ENCODE assay signal across 19 cellular contexts in genomic region chr2:192247456-192247855, GRCh38. TPM values are rescaled to one million over a fixed set of nuclear protein-coding genes. Genes with fewer than 3 reads are reported as not detected.
DNase-seq lines count a peak whose midpoint lies in the region; ATAC-seq and TF ChIP-seq lines count a peak whose summit lies in the region.
"Had no signal": no experiment of that assay in that cellular context is flagged by ENCODE, and none has a peak within 500 bp of the region (broad histone marks: within the 10 kb centered on the region; RNA-seq: fewer than 3 reads in every experiment).

No MANE protein-coding gene starts in this region.

- no peak overlapping the region for H3K27ac ChIP-seq in adrenal gland
- H3K27ac ChIP-seq: C4-2B, GM23248 had no signal

- TF ChIP-seq CTCF in fibroblast of mammary gland (conservative IDR thresholded peaks at IDR 0.05; ENCODE audit: control insufficient read depth, insufficient read depth, low read depth, low read length) (no peak), adrenal gland (IDR thresholded peaks at IDR 0.05) (no peak), endothelial cell (IDR thresholded peaks at IDR 0.05; ENCODE audit: unreplicated experiment) (no peak)

- H3K4me1 ChIP-seq in adrenal gland (replicated peaks in 1 of 2) = no peaks in the 10 kb centered on the region
- H3K4me1 ChIP-seq: Caco-2, HAP-1 had no signal

- H3K27me3 ChIP-seq in adrenal gland = no peaks in the 10 kb centered on the region

- H3K36me3 ChIP-seq in adrenal gland (replicated peaks in 1 of 2) = no peaks in the 10 kb centered on the region
- H3K36me3 ChIP-seq: HAP-1 had no signal

- H3K27me3 Mint-ChIP-seq in endothelial cell (ENCODE audit: unreplicated experiment) = no peaks in the 10 kb centered on the region
- H3K27me3 Mint-ChIP-seq: CD4-positive, alpha-beta T cell; IgD-negative memory B cell had no signal

- H3K9me3 ChIP-seq in adrenal gland (replicated peaks in 1 of 3) = no peaks in the 10 kb centered on the region
- H3K9me3 ChIP-seq: Caco-2, HAP-1 had no signal

- DNase-seq in ELR (ENCODE audit: low read depth) (peak; percentile 75), M059J (ENCODE audit: low read depth) (peak; percentile 9), fibroblast of mammary gland (ENCODE audit: low read depth) (peak; percentile 58), iris pigment epithelial cell (ENCODE audit: low read depth) (peak; percentile 63), left cardiac atrium (no peak), adrenal gland (no peak), endothelial cell (ENCODE audit: low spot score) (no peak)
- DNase-seq: ACHN; AML-193; Caco-2; CD4-positive, alpha-beta T cell; GM23248; KBM-7 had no signal

- H3K4me3 Mint-ChIP-seq in endothelial cell (ENCODE audit: unreplicated experiment) = no peak overlapping the region
- H3K4me3 Mint-ChIP-seq: CD4-positive, alpha-beta T cell; IgD-negative memory B cell had no signal

- no peak overlapping the region for H3K27ac Mint-ChIP-seq in endothelial cell (ENCODE audit: unreplicated experiment)
- H3K27ac Mint-ChIP-seq: CD4-positive, alpha-beta T cell; IgD-negative memory B cell had no signal

- H3K4me1 Mint-ChIP-seq in endothelial cell (ENCODE audit: unreplicated experiment) = no peaks in the 10 kb centered on the region
- H3K4me1 Mint-ChIP-seq: IgD-negative memory B cell had no signal

- no peaks in the 10 kb centered on the region for H3K36me3 Mint-ChIP-seq in endothelial cell (ENCODE audit: low read depth, unreplicated experiment)
- H3K36me3 Mint-ChIP-seq: IgD-negative memory B cell had no signal

- no peak for TF ChIP-seq POLR2A in adrenal gland (IDR thresholded peaks at IDR 0.05)

- no peak for ATAC-seq in left cardiac atrium
- ATAC-seq in HG03342 (IDR thresholded peaks at IDR 0.05; ENCODE audit: unreplicated experiment) = no peak
- ATAC-seq: GM12878 had no signal

- intact Hi-C loops in left cardiac atrium (cut with DNase I) (no loop called here), adrenal gland (cut with DNase I) (no loop called here)

- no peaks in the 10 kb centered on the region for H3K9me3 Mint-ChIP-seq in endothelial cell (ENCODE audit: unreplicated experiment)
- H3K9me3 Mint-ChIP-seq: CD4-positive, alpha-beta T cell had no signal

- no peak overlapping the region for H3K4me3 ChIP-seq in fibroblast of mammary gland (ENCODE audit: control insufficient read depth, low read depth, low read length)
- no peak overlapping the region for H3K4me3 ChIP-seq in adrenal gland
- H3K4me3 ChIP-seq: GM12878, GM23248, HAP-1 had no signal

- WGBS in adrenal gland, 4 donors = 82 to 88% (median 87%) methylated on average over 3 of the region's 3 CpGs

RNA-seq across cellular contexts. Expression of gene TMEFF2, which starts 52.7 kb away (rescaled TPM):
- 0.12 and 0.34 TPM in 2 replicates for total RNA-seq in M059J (2014; rRNA removed; shearing (Covaris generic))
- total RNA-seq in left cardiac atrium (under 1 TPM; 0.08 to 0.47 TPM), adrenal gland (1 to 10 TPM in 2 of 8 donors, under 1 TPM in 4, not detected in 2; 0.16 to 2.7 (median 0.51) TPM), endothelial cell (ENCODE audit: unreplicated experiment) (0.10 TPM)
- polyA plus RNA-seq in adrenal gland = under 1 TPM; 0.40 to 0.93 (median 0.51) TPM
- total RNA-seq: Caco-2; CD4-positive, alpha-beta T cell; G401; GM12878; GM23248 had no signal
- polyA plus RNA-seq: GM12878, IgD-negative memory B cell had no signal

Comparison
In these comparisons a context has a peak if more than half of its experiments do, and no peak if none do; other contexts are left out.
1. DNase-seq: peak in ELR (single experiment), M059J (single experiment), fibroblast of mammary gland (single experiment) and iris pigment epithelial cell (single experiment); none in left cardiac atrium (single experiment), adrenal gland (0 of 7) and endothelial cell (single experiment).